8 cellular contexts compared by ENCODE assay signal in genomic region chr15:80955571-80956452, GRCh38. TPM values are rescaled to one million over a fixed set of nuclear protein-coding genes. Genes with fewer than 3 reads are reported as not detected.
DNase-seq lines count a peak whose midpoint lies in the region; ATAC-seq and TF ChIP-seq lines count a peak whose summit lies in the region.
"Not testable (repeated sequence)": the region's sequence is repeated elsewhere in the genome, so short reads cannot be mapped to it uniquely, and the experiment has no call there.

No MANE protein-coding gene starts in this region.

- not testable (repeated sequence) for H3K9me3 ChIP-seq in A673 (ENCODE audit: low read depth, low read length, poor library complexity, severe bottlenecking)

- H3K27ac Mint-ChIP-seq in T-helper 2 cell treated with Interferon-gamma antibody and Interleukin-4, amounts not matched to agents 5 μg/mL and 100 μg/mL, for 36 hours; activated T-helper 17 cell treated with anti-CD3 and anti-CD28 coated beads, Interleukin-2, amount 50 U/mL, for 72 hours: not testable (repeated sequence)

- H3K36me3 Mint-ChIP-seq in T-helper 2 cell treated with Interferon-gamma antibody and Interleukin-4, amounts not matched to agents 5 μg/mL and 100 μg/mL, for 36 hours (ENCODE audit: low read depth) = peaks cover 30% of the 10 kb centered on the region
- peaks cover 67% of the 10 kb centered on the region for H3K36me3 Mint-ChIP-seq in activated T-helper 17 cell treated with anti-CD3 and anti-CD28 coated beads, Interleukin-2, amount 50 U/mL, for 72 hours (ENCODE audit: low read depth)

- not testable (repeated sequence) for TF ChIP-seq POLR2A in lower leg skin (IDR thresholded peaks at IDR 0.05)

- H3K36me3 ChIP-seq in A673 (ENCODE audit: insufficient read depth, low read length, poor library complexity, severe bottlenecking) = not testable (repeated sequence)

- DNase-seq in A673 (ENCODE audit: low spot score) (peak; percentile 52), LoVo (ENCODE audit: low spot score) (peak; percentile 69), dermis blood vessel endothelial cell (peak; percentile 61), lower leg skin (ENCODE audit: low spot score in 2 of 2) (peak; percentile 43 to 73)
- DNase-seq in T-helper 2 cell treated with Interferon-gamma antibody and Interleukin-4, amounts not matched to agents 5 μg/mL and 100 μg/mL, for 36 hours (ENCODE audit: low spot score) = peak; percentile 70
- DNase-seq in stimulated activated CD4-positive, alpha-beta T cell treated with anti-CD3 and anti-CD28 coated beads, Interleukin-2, amount 100 ng/mL, for 4 hours (ENCODE audit: low read depth) = peak; percentile 48

- not testable (repeated sequence) for H3K27me3 ChIP-seq in A673 (replicated peaks; ENCODE audit: insufficient read depth, low read depth, low read length, poor library complexity)

- not testable (repeated sequence) for BruUV-seq in A673 (replicated peaks; lab: Mats Ljungman, UMichigan)

- intact Hi-C loops in A673 (cut with micrococcal nuclease; ENCODE audit: unreplicated experiment); lower leg skin (cut with DNase I; ENCODE audit: low total_unique reads): not testable (repeated sequence)

- H3K4me3 Mint-ChIP-seq in T-helper 2 cell treated with Interferon-gamma antibody and Interleukin-4, amounts not matched to agents 5 μg/mL and 100 μg/mL, for 36 hours; activated T-helper 17 cell treated with anti-CD3 and anti-CD28 coated beads, Interleukin-2, amount 50 U/mL, for 72 hours: not testable (repeated sequence)

- CTCF ChIA-PET in A673 (lab: Charles Lee) = not testable (repeated sequence)

- H3K4me3 ChIP-seq in A673 (ENCODE audit: low read depth, low read length, poor library complexity, severe bottlenecking); lower leg skin (ENCODE audit: low read depth, poor library complexity, severe bottlenecking): not testable (repeated sequence)

- H3K27ac ChIP-seq in A673 (ENCODE audit: low read depth, low read length, poor library complexity, severe bottlenecking) = not testable (repeated sequence)

- not testable (repeated sequence) for TF ChIP-seq CTCF in A673 (conservative IDR thresholded peaks at IDR 0.05; ENCODE audit: low read depth, low read length); lower leg skin (IDR thresholded peaks at IDR 0.05)

- H3K4me1 ChIP-seq in A673 (ENCODE audit: insufficient read depth, low read length, poor library complexity, severe bottlenecking) = not testable (repeated sequence)

- H3K27me3 Mint-ChIP-seq in T-helper 2 cell treated with Interferon-gamma antibody and Interleukin-4, amounts not matched to agents 5 μg/mL and 100 μg/mL, for 36 hours (ENCODE audit: low read depth); activated T-helper 17 cell treated with anti-CD3 and anti-CD28 coated beads, Interleukin-2, amount 50 U/mL, for 72 hours: not testable (repeated sequence)

- ATAC-seq in GM18499 (IDR thresholded peaks at IDR 0.05; ENCODE audit: insufficient read depth, unreplicated experiment) = peak; percentile 49
- peak; percentile 99 for ATAC-seq in activated T-helper 17 cell treated with anti-CD3 and anti-CD28 coated beads, Interleukin-2, amount 50 U/mL, for 72 hours (replicated peaks)

- POLR2A ChIA-PET in A673 (lab: Charles Lee; ENCODE audit: low non-redundant PET) = interaction anchor here (0.6 to 0.7 kb wide), 2 partner anchors 71 to 1371 kb away, joined by 3 to 4 read pairs; no protein-coding TSS in a partner anchor

- not testable (repeated sequence) for H3K4me1 Mint-ChIP-seq in T-helper 2 cell treated with Interferon-gamma antibody and Interleukin-4, amounts not matched to agents 5 μg/mL and 100 μg/mL, for 36 hours (ENCODE audit: low read depth)
- H3K4me1 Mint-ChIP-seq in activated T-helper 17 cell treated with anti-CD3 and anti-CD28 coated beads, Interleukin-2, amount 50 U/mL, for 72 hours = peaks cover 23% of the 10 kb centered on the region

- H3K9me3 Mint-ChIP-seq in T-helper 2 cell treated with Interferon-gamma antibody and Interleukin-4, amounts not matched to agents 5 μg/mL and 100 μg/mL, for 36 hours; activated T-helper 17 cell treated with anti-CD3 and anti-CD28 coated beads, Interleukin-2, amount 50 U/mL, for 72 hours: not testable (repeated sequence)

- WGBS in lower leg skin, 2 donors = 62 to 68% methylated on average over 19 of the region's 19 CpGs

RNA-seq across cellular contexts. Expression of gene MESD, which starts 33.8 kb away (rescaled TPM):
- total RNA-seq in A673 (2021) = 25.7 and 28.1 TPM in 2 replicates
- total RNA-seq in activated T-helper 17 cell treated with anti-CD3 and anti-CD28 coated beads, Interleukin-2, amount 50 U/mL, for 72 hours = 10 to 100 TPM; 22.0 to 28.4 TPM
- total RNA-seq in dermis blood vessel endothelial cell = 17.0 and 24.3 TPM in 2 replicates
- 10 to 100 TPM; 17.1 to 18.3 (median 17.7) TPM for total RNA-seq in lower leg skin

RNA-seq across cellular contexts. Expression of gene TLNRD1, which starts 44.9 kb away (rescaled TPM):
- total RNA-seq in A673 (2021) = 21.0 and 21.8 TPM in 2 replicates
- 10 to 100 TPM; 19.1 to 39.3 TPM for total RNA-seq in activated T-helper 17 cell treated with anti-CD3 and anti-CD28 coated beads, Interleukin-2, amount 50 U/mL, for 72 hours
- 20.8 and 25.4 TPM in 2 replicates for total RNA-seq in dermis blood vessel endothelial cell
- total RNA-seq in lower leg skin = 10 to 100 TPM in 3 of 4 donors, 1 to 10 TPM in 1; 7.3 to 15.0 (median 12.1) TPM
